Comparison of ENCODE assay signal across 14 cellular contexts in genomic region chr1:116572079-116572478, GRCh38. TPM values are rescaled to one million over a fixed set of nuclear protein-coding genes. Genes with fewer than 3 reads are reported as not detected.
DNase-seq lines count a peak whose midpoint lies in the region; ATAC-seq and TF ChIP-seq lines count a peak whose summit lies in the region.
"Had no signal": no experiment of that assay in that cellular context is flagged by ENCODE, and none has a peak within 500 bp of the region (broad histone marks: within the 10 kb centered on the region; RNA-seq: fewer than 3 reads in every experiment).

No MANE protein-coding gene starts in this region.

- ATAC-seq in stimulated activated naive CD8-positive, alpha-beta T cell treated with anti-CD3 and anti-CD28 coated beads, Interleukin-15, Interleukin-2, amounts not matched to agents 100 U/mL and 50 U/mL, for 24 hours: no peak
- ATAC-seq in HG03354 (IDR thresholded peaks at IDR 0.05; ENCODE audit: poor library complexity, severe bottlenecking, unreplicated experiment): no peak
- ATAC-seq in HG02623 (IDR thresholded peaks at IDR 0.05; ENCODE audit: unreplicated experiment): no peak

- CTCF ChIA-PET in activated CD4-positive, alpha-beta memory T cell treated with anti-CD3 and anti-CD28 coated beads for 36 hours (lab: Charles Lee): interaction anchor here (1.3 to 8.1 kb wide), 5 partner anchors 15 to 165 kb away, joined by 3 to 64 read pairs (median 5); no protein-coding TSS in a partner anchor

- TF ChIP-seq CTCF in glutamatergic neuron (IDR thresholded peaks at IDR 0.05; ENCODE audit: partially characterized antibody, unreplicated experiment): no peak
- no peak for TF ChIP-seq CTCF in type B pancreatic cell (conservative IDR thresholded peaks at IDR 0.05)

- intact Hi-C loops in activated CD4-positive, alpha-beta memory T cell treated with anti-CD3 and anti-CD28 coated beads for 36 hours (cut with micrococcal nuclease): loop anchor here (5.0 to 10.0 kb wide), 5 partner anchors 165 to 550 kb away; partner anchors contain the start of gene TRIM45

- DNase-seq in stimulated activated naive CD8-positive, alpha-beta T cell treated with anti-CD3 and anti-CD28 coated beads, Interleukin-15, Interleukin-2, amounts not matched to agents 100 U/mL and 50 U/mL, for 24 hours: no peak
- DNase-seq in activated CD4-positive, alpha-beta memory T cell treated with anti-CD3 and anti-CD28 coated beads for 36 hours: no peak
- DNase-seq in glutamatergic neuron (no peak), type B pancreatic cell (ENCODE audit: extremely low spot score, unreplicated experiment) (no peak), pons (ENCODE audit: low spot score) (no peak)
- DNase-seq: C1 segment of cervical spinal cord, foreskin fibroblast, islet precursor cell, KG1, NCI-H2107, sigmoid colon had no signal

- H3K4me1 Mint-ChIP-seq in stimulated activated naive CD8-positive, alpha-beta T cell treated with anti-CD3 and anti-CD28 coated beads, Interleukin-15, Interleukin-2, amounts not matched to agents 100 ng/mL and 50 ng/mL, for 24 hours (ENCODE audit: low read depth): peaks cover 71% of the 10 kb centered on the region
- H3K4me1 Mint-ChIP-seq in activated CD4-positive, alpha-beta memory T cell treated with anti-CD3 and anti-CD28 coated beads for 36 hours (ENCODE audit: low read depth): peaks cover 62% of the 10 kb centered on the region
- H3K4me1 Mint-ChIP-seq in glutamatergic neuron (ENCODE audit: low read depth, unreplicated experiment) (peaks cover 35% of the 10 kb centered on the region), type B pancreatic cell (ENCODE audit: unreplicated experiment) (peaks cover 26% of the 10 kb centered on the region)

- peak overlapping the region; percentile 95 for H3K27ac Mint-ChIP-seq in stimulated activated naive CD8-positive, alpha-beta T cell treated with anti-CD3 and anti-CD28 coated beads, Interleukin-15, Interleukin-2, amounts not matched to agents 100 ng/mL and 50 ng/mL, for 24 hours
- H3K27ac Mint-ChIP-seq in activated CD4-positive, alpha-beta memory T cell treated with anti-CD3 and anti-CD28 coated beads for 36 hours: no peak overlapping the region
- H3K27ac Mint-ChIP-seq in glutamatergic neuron (ENCODE audit: unreplicated experiment): peak overlapping the region; percentile 60
- peak overlapping the region; percentile 87 for H3K27ac Mint-ChIP-seq in type B pancreatic cell

- H3K36me3 Mint-ChIP-seq in stimulated activated naive CD8-positive, alpha-beta T cell treated with anti-CD3 and anti-CD28 coated beads, Interleukin-15, Interleukin-2, amounts not matched to agents 100 ng/mL and 50 ng/mL, for 24 hours (ENCODE audit: low read depth): peaks cover 20% of the 10 kb centered on the region
- H3K36me3 Mint-ChIP-seq in activated CD4-positive, alpha-beta memory T cell treated with anti-CD3 and anti-CD28 coated beads for 36 hours: peaks cover 12% of the 10 kb centered on the region
- H3K36me3 Mint-ChIP-seq in glutamatergic neuron (ENCODE audit: unreplicated experiment) (no peaks in the 10 kb centered on the region), type B pancreatic cell (peaks cover 8% of the 10 kb centered on the region)

- H3K27me3 Mint-ChIP-seq in stimulated activated naive CD8-positive, alpha-beta T cell treated with anti-CD3 and anti-CD28 coated beads, Interleukin-15, Interleukin-2, amounts not matched to agents 100 ng/mL and 50 ng/mL, for 24 hours: peaks cover 14% of the 10 kb centered on the region
- H3K27me3 Mint-ChIP-seq in activated CD4-positive, alpha-beta memory T cell treated with anti-CD3 and anti-CD28 coated beads for 36 hours: no peaks in the 10 kb centered on the region
- H3K27me3 Mint-ChIP-seq in glutamatergic neuron (ENCODE audit: unreplicated experiment) (peaks cover 4% of the 10 kb centered on the region), type B pancreatic cell (peaks cover 11% of the 10 kb centered on the region)

- peak overlapping the region; percentile 91 for H3K4me3 Mint-ChIP-seq in stimulated activated naive CD8-positive, alpha-beta T cell treated with anti-CD3 and anti-CD28 coated beads, Interleukin-15, Interleukin-2, amounts not matched to agents 100 ng/mL and 50 ng/mL, for 24 hours
- peak overlapping the region; percentile 99 for H3K4me3 Mint-ChIP-seq in activated CD4-positive, alpha-beta memory T cell treated with anti-CD3 and anti-CD28 coated beads for 36 hours
- H3K4me3 Mint-ChIP-seq in glutamatergic neuron (ENCODE audit: unreplicated experiment) (peak overlapping the region; percentile 85), type B pancreatic cell (peak overlapping the region; percentile 90)

- no peaks in the 10 kb centered on the region for H3K9me3 Mint-ChIP-seq in stimulated activated naive CD8-positive, alpha-beta T cell treated with anti-CD3 and anti-CD28 coated beads, Interleukin-15, Interleukin-2, amounts not matched to agents 100 ng/mL and 50 ng/mL, for 24 hours
- H3K9me3 Mint-ChIP-seq in activated CD4-positive, alpha-beta memory T cell treated with anti-CD3 and anti-CD28 coated beads for 36 hours: no peaks in the 10 kb centered on the region
- H3K9me3 Mint-ChIP-seq in glutamatergic neuron (ENCODE audit: unreplicated experiment) (peaks cover 4% of the 10 kb centered on the region), type B pancreatic cell (no peaks in the 10 kb centered on the region)

- POLR2A ChIA-PET in activated CD4-positive, alpha-beta memory T cell treated with anti-CD3 and anti-CD28 coated beads for 36 hours (lab: Charles Lee): interaction anchor here (0.8 to 1.5 kb wide), 3 partner anchors 15 to 488 kb away, joined by 3 to 5 read pairs (median 3); partner anchors contain the start of gene TTF2

RNA-seq across cellular contexts. Expression of gene CD58, which starts 1.3 kb away (rescaled TPM):
- 10 to 100 TPM; 21.9 to 27.2 TPM for total RNA-seq in activated CD4-positive, alpha-beta memory T cell treated with anti-CD3 and anti-CD28 coated beads for 36 hours
- 8.0 TPM for total RNA-seq in glutamatergic neuron (ENCODE audit: unreplicated experiment)
- 7.2 and 10.7 TPM in 2 replicates for total RNA-seq in type B pancreatic cell (ENCODE audit: low replicate concordance)
